Comparison of ENCODE assay signal across 1 cellular context in the genomic region with DNA sequence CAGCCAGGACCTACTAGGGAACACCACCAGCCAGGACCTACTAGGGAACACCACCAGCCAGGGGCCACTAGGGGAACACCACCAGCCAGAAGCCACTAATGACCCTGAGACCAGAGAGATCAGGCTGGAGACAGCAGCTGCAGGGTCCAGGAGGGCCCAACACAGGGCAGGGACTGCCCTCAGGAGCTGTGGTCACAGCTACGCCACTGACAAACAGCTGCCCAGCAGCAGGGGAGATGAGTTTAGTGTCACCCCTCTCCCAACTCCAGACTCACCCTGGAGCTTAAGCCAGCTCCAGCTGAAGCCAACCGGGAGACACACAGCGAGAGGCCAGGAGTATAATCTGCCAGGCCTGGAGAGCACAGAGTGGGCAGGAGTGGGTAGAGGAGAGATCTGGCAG.
TF ChIP-seq lines count a peak whose summit lies in the region.

No MANE protein-coding gene starts in this region.

TF ChIP-seq in HepG2, 621 proteins besides CTCF, POLR2A, EP300 and RAD21 (continued from another document):
- TF ChIP-seq, protein P1, sequence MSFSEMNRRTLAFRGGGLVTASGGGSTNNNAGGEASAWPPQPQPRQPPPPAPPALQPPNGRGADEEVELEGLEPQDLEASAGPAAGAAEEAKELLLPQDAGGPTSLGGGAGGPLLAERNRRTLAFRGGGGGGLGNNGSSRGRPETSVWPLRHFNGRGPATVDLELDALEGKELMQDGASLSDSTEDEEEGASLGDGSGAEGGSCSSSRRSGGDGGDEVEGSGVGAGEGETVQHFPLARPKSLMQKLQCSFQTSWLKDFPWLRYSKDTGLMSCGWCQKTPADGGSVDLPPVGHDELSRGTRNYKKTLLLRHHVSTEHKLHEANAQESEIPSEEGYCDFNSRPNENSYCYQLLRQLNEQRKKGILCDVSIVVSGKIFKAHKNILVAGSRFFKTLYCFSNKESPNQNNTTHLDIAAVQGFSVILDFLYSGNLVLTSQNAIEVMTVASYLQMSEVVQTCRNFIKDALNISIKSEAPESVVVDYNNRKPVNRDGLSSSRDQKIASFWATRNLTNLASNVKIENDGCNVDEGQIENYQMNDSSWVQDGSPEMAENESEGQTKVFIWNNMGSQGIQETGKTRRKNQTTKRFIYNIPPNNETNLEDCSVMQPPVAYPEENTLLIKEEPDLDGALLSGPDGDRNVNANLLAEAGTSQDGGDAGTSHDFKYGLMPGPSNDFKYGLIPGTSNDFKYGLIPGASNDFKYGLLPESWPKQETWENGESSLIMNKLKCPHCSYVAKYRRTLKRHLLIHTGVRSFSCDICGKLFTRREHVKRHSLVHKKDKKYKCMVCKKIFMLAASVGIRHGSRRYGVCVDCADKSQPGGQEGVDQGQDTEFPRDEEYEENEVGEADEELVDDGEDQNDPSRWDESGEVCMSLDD (CRISPR knock-in tag; IDR thresholded peaks at IDR 0.05; ENCODE audit: borderline replicate concordance) = no peak
- TF ChIP-seq EEA1 (CRISPR knock-in tag; IDR thresholded peaks at IDR 0.05; ENCODE audit: borderline replicate concordance) = no peak
- TF ChIP-seq TARDBP (CRISPR knock-in tag; IDR thresholded peaks at IDR 0.05) = no peak
- no peak for TF ChIP-seq ZSCAN22 (CRISPR knock-in tag; IDR thresholded peaks at IDR 0.05)
- no peak for TF ChIP-seq MXD3 (CRISPR knock-in tag; IDR thresholded peaks at IDR 0.05)
- TF ChIP-seq, protein P2, sequence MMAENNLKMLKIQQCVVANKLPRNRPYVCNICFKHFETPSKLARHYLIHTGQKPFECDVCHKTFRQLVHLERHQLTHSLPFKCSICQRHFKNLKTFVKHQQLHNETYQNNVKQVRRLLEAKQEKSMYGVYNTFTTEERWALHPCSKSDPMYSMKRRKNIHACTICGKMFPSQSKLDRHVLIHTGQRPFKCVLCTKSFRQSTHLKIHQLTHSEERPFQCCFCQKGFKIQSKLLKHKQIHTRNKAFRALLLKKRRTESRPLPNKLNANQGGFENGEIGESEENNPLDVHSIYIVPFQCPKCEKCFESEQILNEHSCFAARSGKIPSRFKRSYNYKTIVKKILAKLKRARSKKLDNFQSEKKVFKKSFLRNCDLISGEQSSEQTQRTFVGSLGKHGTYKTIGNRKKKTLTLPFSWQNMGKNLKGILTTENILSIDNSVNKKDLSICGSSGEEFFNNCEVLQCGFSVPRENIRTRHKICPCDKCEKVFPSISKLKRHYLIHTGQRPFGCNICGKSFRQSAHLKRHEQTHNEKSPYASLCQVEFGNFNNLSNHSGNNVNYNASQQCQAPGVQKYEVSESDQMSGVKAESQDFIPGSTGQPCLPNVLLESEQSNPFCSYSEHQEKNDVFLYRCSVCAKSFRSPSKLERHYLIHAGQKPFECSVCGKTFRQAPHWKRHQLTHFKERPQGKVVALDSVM (CRISPR knock-in tag; IDR thresholded peaks at IDR 0.05) = no peak
- no peak for TF ChIP-seq GTF2F1 (IDR thresholded peaks at IDR 0.05; ENCODE audit: low read length)
- TF ChIP-seq SMAD1 (CRISPR knock-in tag; IDR thresholded peaks at IDR 0.05; ENCODE audit: borderline replicate concordance, low read depth) = no peak
- TF ChIP-seq RCOR2 (CRISPR knock-in tag; IDR thresholded peaks at IDR 0.05) = no peak
- TF ChIP-seq AHR (CRISPR knock-in tag; IDR thresholded peaks at IDR 0.05) = no peak
- TF ChIP-seq HHEX (CRISPR knock-in tag; IDR thresholded peaks at IDR 0.05) = no peak
- TF ChIP-seq ZNF496 (CRISPR knock-in tag; IDR thresholded peaks at IDR 0.05; ENCODE audit: insufficient replicate concordance) = no peak
- TF ChIP-seq ZNF597 (CRISPR knock-in tag; IDR thresholded peaks at IDR 0.05) = no peak
- TF ChIP-seq HIC2 (CRISPR knock-in tag; IDR thresholded peaks at IDR 0.05; ENCODE audit: low read depth) = no peak
- TF ChIP-seq AGO1 (IDR thresholded peaks at IDR 0.05; ENCODE audit: low read depth, low read length, poor library complexity, severe bottlenecking) = no peak
- TF ChIP-seq ZFP82 (CRISPR knock-in tag; IDR thresholded peaks at IDR 0.05; ENCODE audit: borderline replicate concordance) = no peak
TF ChIP-seq in HepG2: peak in this region for 0.
